Comparison of ENCODE assay signal across 1 cellular context in genomic region chr3:122094693-122095092, GRCh38.
TF ChIP-seq lines count a peak whose summit lies in the region.

No MANE protein-coding gene starts in this region.

TF ChIP-seq in GM12878, 131 proteins besides CTCF, POLR2A, EP300 and RAD21 (continued from another document):
- TF ChIP-seq E4F1 (IDR thresholded peaks at IDR 0.05; ENCODE audit: borderline replicate concordance, partially characterized antibody) (no peak), HDGF (IDR thresholded peaks at IDR 0.05) (no peak), JUNB (IDR thresholded peaks at IDR 0.05) (no peak), ZBTB4 (CRISPR knock-in tag; IDR thresholded peaks at IDR 0.05) (no peak), SMAD1 (IDR thresholded peaks at IDR 0.05; ENCODE audit: low read depth, partially characterized antibody) (no peak), YY1 (IDR thresholded peaks at IDR 0.05; ENCODE audit: low read depth, low read length) (no peak), SREBF1 (IDR thresholded peaks at IDR 0.05; ENCODE audit: low read length) (no peak), MAX (IDR thresholded peaks at IDR 0.05; ENCODE audit: low read depth, low read length) (no peak)
TF ChIP-seq in GM12878: peak in this region for 0.
